13 cellular contexts compared by ENCODE assay signal in genomic region chr19:12546068-12546467, GRCh38.
"Had no signal": no experiment of that assay in that cellular context is flagged by ENCODE, and none has a peak within 500 bp of the region (broad histone marks: within the 10 kb centered on the region; RNA-seq: fewer than 3 reads in every experiment).

No MANE protein-coding gene starts in this region.

- ATAC-seq: gastroesophageal sphincter; naive thymus-derived CD4-positive, alpha-beta T cell; sciatic nerve had no signal

- H3K4me3 Mint-ChIP-seq: activated naive CD4-positive, alpha-beta T cell treated with anti-CD3 and anti-CD28 coated beads, Interleukin-2, amount 10 ng/mL, durations not matched to agents 7 days and 5 days had no signal

- H3K27me3 Mint-ChIP-seq: activated naive CD4-positive, alpha-beta T cell treated with anti-CD3 and anti-CD28 coated beads, Interleukin-2, amount 10 ng/mL, durations not matched to agents 7 days and 5 days; naive thymus-derived CD4-positive, alpha-beta T cell had no signal

- H3K27ac Mint-ChIP-seq: activated naive CD4-positive, alpha-beta T cell treated with anti-CD3 and anti-CD28 coated beads, Interleukin-2, amount 10 ng/mL, durations not matched to agents 7 days and 5 days had no signal

- DNase-seq: activated CD4-positive, CD25-positive, alpha-beta regulatory T cell treated with anti-CD3 and anti-CD28 coated beads, Interleukin-2, amount 50 U/mL, for 72 hours; activated effector memory CD4-positive, alpha-beta T cell treated with Interleukin-2 at 50 U/mL for 16 hours; activated naive CD4-positive, alpha-beta T cell treated with anti-CD3 and anti-CD28 coated beads, Interleukin-2, amount 10 ng/mL, durations not matched to agents 7 days and 5 days; activated T-cell treated with anti-CD3 and anti-CD28 coated beads for 4 hours; adrenal gland; effector CD4-positive, alpha-beta T cell; mesendoderm; naive thymus-derived CD4-positive, alpha-beta T cell; stimulated activated CD4-positive, alpha-beta T cell treated with anti-CD3 and anti-CD28 coated beads, Interleukin-4, amount 100 ng/mL, for 4 hours; stimulated activated naive CD4-positive, alpha-beta T cell treated with Interleukin-2 at 50 U/mL for 16 hours; thyroid gland had no signal
